In the genomic region with DNA sequence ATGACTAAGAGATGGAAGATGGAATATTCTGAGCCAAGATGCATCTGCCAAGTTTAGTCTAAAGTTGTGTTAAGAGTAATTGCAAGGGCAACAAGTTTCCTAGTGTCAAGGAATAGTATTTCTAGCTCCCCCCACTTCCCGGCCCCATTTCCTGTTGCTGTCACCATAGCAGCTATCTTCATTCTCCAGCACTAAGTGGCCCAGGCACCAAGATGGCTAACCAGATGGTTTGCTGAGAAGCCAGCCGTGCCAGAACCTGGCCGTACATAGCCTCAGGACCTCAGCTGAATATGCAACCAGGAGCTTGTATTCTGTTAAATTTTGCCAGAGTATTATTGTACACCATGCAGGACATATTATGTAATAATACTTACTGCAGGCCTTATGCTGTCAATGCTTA, we compare ENCODE assay signal across 27 cellular contexts.
A peak's percentile ranks its signal among the peaks of the same experiment; 100 is the strongest.
DNase-seq lines count a peak whose midpoint lies in the region; ATAC-seq and TF ChIP-seq lines count a peak whose summit lies in the region.
"Had no signal": no experiment of that assay in that cellular context is flagged by ENCODE, and none has a peak within 500 bp of the region (broad histone marks: within the 10 kb centered on the region; RNA-seq: fewer than 3 reads in every experiment).

No MANE protein-coding gene starts in this region.

- H3K9me3 ChIP-seq in right atrium auricular region (no peaks in the 10 kb centered on the region), Loucy (ENCODE audit: insufficient read depth, low read depth, low read length) (no peaks in the 10 kb centered on the region), trophoblast cell (ENCODE audit: insufficient read depth, low read depth, low read length) (no peaks in the 10 kb centered on the region)
- H3K9me3 ChIP-seq: left lung, MG63, tibial artery had no signal

- H2BK5ac ChIP-seq in trophoblast cell (ENCODE audit: low read depth, low read length, poor library complexity), result no peak overlapping the region

- peaks cover 4% of the 10 kb centered on the region for H3K79me1 ChIP-seq in trophoblast cell (ENCODE audit: low read length)

- peaks cover 12 to 16% of the 10 kb centered on the region in 2 donors for H3K4me1 Mint-ChIP-seq in effector memory CD8-positive, alpha-beta T cell (ENCODE audit: low read depth in 2 of 2)
- H3K4me1 Mint-ChIP-seq in activated T-cell treated with anti-CD3 and anti-CD28 coated beads, Interleukin-2, amount 50 U/mL, for 24 hours (ENCODE audit: low read depth), result peaks cover 26% of the 10 kb centered on the region

- peak overlapping the region in 1 of 2 donors; percentile 50 for H3K27ac ChIP-seq in right atrium auricular region
- no peak overlapping the region for H3K27ac ChIP-seq in trophoblast cell (ENCODE audit: low read depth, low read length)
- H3K27ac ChIP-seq: tibial artery, VCaP had no signal

- H3K14ac ChIP-seq in trophoblast cell (ENCODE audit: low read length), result no peak overlapping the region

- H3K9ac ChIP-seq in Loucy (ENCODE audit: low read depth, low read length, poor library complexity, severe bottlenecking), result no peak overlapping the region
- no peak overlapping the region for H3K9ac ChIP-seq in trophoblast cell (ENCODE audit: low read length)

- no peaks in the 10 kb centered on the region for H3K9me2 ChIP-seq in Loucy (replicated peaks; ENCODE audit: low read depth, low read length)

- no peak overlapping the region for H3K18ac ChIP-seq in trophoblast cell (ENCODE audit: low read length)

- ATAC-seq in left ventricle myocardium superior, result peak; percentile 14
- no peak for ATAC-seq in effector memory CD8-positive, alpha-beta T cell (replicated peaks)
- ATAC-seq in HG02981 (IDR thresholded peaks at IDR 0.05; ENCODE audit: unreplicated experiment), result no peak
- ATAC-seq: PC-3, sciatic nerve had no signal

- H3F3A ChIP-seq in Loucy (ENCODE audit: low read depth), result no peaks in the 10 kb centered on the region

- H3K4me2 ChIP-seq in Loucy (ENCODE audit: low read depth, low read length, poor library complexity, severe bottlenecking) (peak overlapping the region; percentile 55), trophoblast cell (ENCODE audit: low read length) (no peak overlapping the region)

- H4K12ac ChIP-seq in trophoblast cell (ENCODE audit: low read depth, low read length), result no peak overlapping the region

- H3K79me2 ChIP-seq in Loucy (ENCODE audit: insufficient read depth, low read length), result no peaks in the 10 kb centered on the region
- H3K79me2 ChIP-seq in trophoblast cell (ENCODE audit: control insufficient read depth, insufficient read depth, low read length, poor library complexity), result peaks cover 1% of the 10 kb centered on the region

- no peak for DNase-seq in left ventricle myocardium superior
- DNase-seq in right atrium auricular region (ENCODE audit: low spot score), result no peak
- DNase-seq in effector memory CD8-positive, alpha-beta T cell, result no peak
- DNase-seq in pulmonary artery endothelial cell (ENCODE audit: low read depth, low spot score), result peak; percentile 54
- no peak for DNase-seq in activated T-cell treated with anti-CD3 and anti-CD28 coated beads, Interleukin-2, amount 50 U/mL, for 24 hours
- DNase-seq in trophoblast cell, result no peak
- DNase-seq: activated CD4-positive, alpha-beta T cell treated with anti-CD3 and anti-CD28 coated beads for 36 hours; activated CD8-positive, alpha-beta memory T cell treated with anti-CD3 and anti-CD28 coated beads for 24 hours; activated effector memory CD4-positive, alpha-beta T cell treated with Interleukin-2 at 50 U/mL for 16 hours; activated T-cell treated with anti-CD3 and anti-CD28 coated beads for 4 hours; DND-41; GOT3; islet precursor cell; left lung; MG63; NCI-H1930; NCI-H524 treated with DMSO at 0.1 percent for 48 hours; PC-3; stimulated activated CD4-positive, alpha-beta T cell treated with anti-CD3 and anti-CD28 coated beads, Interleukin-12 subunit alpha, Interleukin-12 subunit beta, amount 100 ng/mL, for 4 hours; stimulated activated CD4-positive, alpha-beta T cell treated with anti-CD3 and anti-CD28 coated beads, Interleukin-2, amount 100 ng/mL, for 48 hours; T-helper 2 cell; tibial artery had no signal

- no peak overlapping the region for H3K23ac ChIP-seq in trophoblast cell (ENCODE audit: low read length)

- no peak overlapping the region for H3K4ac ChIP-seq in trophoblast cell (ENCODE audit: low read depth, low read length)

- no peak overlapping the region for H4K91ac ChIP-seq in trophoblast cell (ENCODE audit: low read depth, low read length)

- peak overlapping the region; percentile 78 to 88 for H3K27ac Mint-ChIP-seq in effector memory CD8-positive, alpha-beta T cell
- no peak overlapping the region for H3K27ac Mint-ChIP-seq in activated T-cell treated with anti-CD3 and anti-CD28 coated beads, Interleukin-2, amount 50 U/mL, for 24 hours
- H3K27ac Mint-ChIP-seq: activated CD4-positive, alpha-beta T cell treated with anti-CD3 and anti-CD28 coated beads for 36 hours; activated naive CD8-positive, alpha-beta T cell had no signal

- H3K4me3 Mint-ChIP-seq in effector memory CD8-positive, alpha-beta T cell, result no peak overlapping the region
- no peak overlapping the region for H3K4me3 Mint-ChIP-seq in activated T-cell treated with anti-CD3 and anti-CD28 coated beads, Interleukin-2, amount 50 U/mL, for 24 hours
- H3K4me3 Mint-ChIP-seq: activated CD4-positive, alpha-beta T cell treated with anti-CD3 and anti-CD28 coated beads for 36 hours; activated naive CD8-positive, alpha-beta T cell had no signal

- intact Hi-C loops in left ventricle myocardium superior (cut with micrococcal nuclease), result no loop called here

- WGBS in trophoblast cell (ENCODE audit: extremely low coverage, insufficient coverage, insufficient read length), result no CpG with 5 or more reads among the region's 3 CpGs

- H3K36me3 Mint-ChIP-seq in effector memory CD8-positive, alpha-beta T cell (ENCODE audit: insufficient read depth), result no peaks in the 10 kb centered on the region
- H3K36me3 Mint-ChIP-seq in activated T-cell treated with anti-CD3 and anti-CD28 coated beads, Interleukin-2, amount 50 U/mL, for 24 hours (ENCODE audit: low read depth), result no peaks in the 10 kb centered on the region
- H3K36me3 Mint-ChIP-seq: activated naive CD8-positive, alpha-beta T cell had no signal

- no peak for TF ChIP-seq CTCF in right atrium auricular region (IDR thresholded peaks at IDR 0.05)
- no peak for TF ChIP-seq CTCF in Loucy (conservative IDR thresholded peaks at IDR 0.05; ENCODE audit: low read length)

- H3K27me3 Mint-ChIP-seq in effector memory CD8-positive, alpha-beta T cell, result no peaks in the 10 kb centered on the region
- H3K27me3 Mint-ChIP-seq in activated T-cell treated with anti-CD3 and anti-CD28 coated beads, Interleukin-2, amount 50 U/mL, for 24 hours, result no peaks in the 10 kb centered on the region
- H3K27me3 Mint-ChIP-seq: activated naive CD8-positive, alpha-beta T cell had no signal

- no peaks in the 10 kb centered on the region for H3K36me3 ChIP-seq in right atrium auricular region
- no peaks in the 10 kb centered on the region for H3K36me3 ChIP-seq in Loucy (ENCODE audit: insufficient read depth, low read length)
- H3K36me3 ChIP-seq in trophoblast cell (ENCODE audit: control insufficient read depth in 1 of 2, insufficient read depth in 2 of 2, low read length in 2 of 2), result no peaks in the 10 kb centered on the region
- H3K36me3 ChIP-seq: left lung, MG63, tibial artery had no signal

- H2AFZ ChIP-seq in Loucy (ENCODE audit: low read length), result peak overlapping the region; percentile 24; the same call in 1 of the 2 replicates
- no peak overlapping the region for H2AFZ ChIP-seq in trophoblast cell (ENCODE audit: insufficient read depth, low read length, poor library complexity)

- no peaks in the 10 kb centered on the region for H4K20me1 ChIP-seq in Loucy (ENCODE audit: insufficient read depth, low read length, poor library complexity, severe bottlenecking)

- no peak overlapping the region for H2BK12ac ChIP-seq in trophoblast cell (ENCODE audit: low read length)

- no peaks in the 10 kb centered on the region for H3K27me3 ChIP-seq in right atrium auricular region
- no peaks in the 10 kb centered on the region for H3K27me3 ChIP-seq in Loucy (ENCODE audit: insufficient read depth, low read length, poor library complexity, severe bottlenecking)
- no peaks in the 10 kb centered on the region for H3K27me3 ChIP-seq in trophoblast cell (ENCODE audit: insufficient read depth, low read length)
- H3K27me3 ChIP-seq: left lung, MG63, tibial artery had no signal

- H3K4me3 ChIP-seq in right atrium auricular region (no peak overlapping the region), Loucy (ENCODE audit: low read length, poor library complexity, severe bottlenecking) (peak overlapping the region; percentile 44), trophoblast cell (ENCODE audit: low read depth, low read length) (no peak overlapping the region)
- H3K4me3 ChIP-seq: left lung, MG63, tibial artery had no signal

- peaks cover 0 to 1% of the 10 kb centered on the region in 2 donors for H3K9me3 Mint-ChIP-seq in effector memory CD8-positive, alpha-beta T cell
- H3K9me3 Mint-ChIP-seq in activated T-cell treated with anti-CD3 and anti-CD28 coated beads, Interleukin-2, amount 50 U/mL, for 24 hours, result no peaks in the 10 kb centered on the region

- no peak overlapping the region for H4K8ac ChIP-seq in trophoblast cell (ENCODE audit: low read depth, low read length)

- H3K4me1 ChIP-seq in right atrium auricular region (peaks cover 0 to 22% of the 10 kb centered on the region in 2 donors), Loucy (ENCODE audit: insufficient read depth, low read length, poor library complexity, severe bottlenecking) (peaks cover 19% of the 10 kb centered on the region), trophoblast cell (ENCODE audit: control insufficient read depth in 1 of 2, insufficient read depth in 2 of 2, low read length in 2 of 2) (peaks cover 9% of the 10 kb centered on the region in 2 experiments)

- H2BK120ac ChIP-seq in trophoblast cell (ENCODE audit: insufficient read depth, low read length, poor library complexity), result no peak overlapping the region

- H2AK5ac ChIP-seq in trophoblast cell (ENCODE audit: low read length), result no peak overlapping the region
